In the genomic region with DNA sequence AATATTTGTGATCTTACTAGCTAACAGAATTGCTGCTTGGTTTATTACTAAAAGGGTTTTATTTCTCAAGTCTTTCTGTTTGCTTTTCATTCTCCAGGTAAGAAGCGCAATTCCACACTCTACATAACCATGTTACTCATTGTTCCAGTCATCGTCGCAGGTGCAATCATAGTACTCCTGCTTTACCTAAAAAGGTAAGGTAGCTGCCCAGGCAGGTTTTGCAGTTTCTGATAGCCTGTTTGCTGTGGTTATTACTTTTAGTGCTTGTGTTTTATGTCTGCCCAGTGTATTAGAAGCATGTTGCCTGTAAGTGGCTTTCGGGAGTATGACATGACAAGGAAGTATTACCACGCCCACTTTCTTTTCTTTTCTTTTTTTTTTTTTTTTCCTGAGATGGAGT, we compare ENCODE assay signal across 15 cellular contexts. TPM values are rescaled to one million over a fixed set of nuclear protein-coding genes. Genes with fewer than 3 reads are reported as not detected.
A peak's percentile ranks its signal among the peaks of the same experiment; 100 is the strongest.
DNase-seq lines count a peak whose midpoint lies in the region; ATAC-seq and FAIRE-seq lines count a peak whose summit lies in the region.
"Had no signal": no experiment of that assay in that cellular context is flagged by ENCODE, and none has a peak within 500 bp of the region (broad histone marks: within the 10 kb centered on the region; RNA-seq: fewer than 3 reads in every experiment).

No MANE protein-coding gene starts in this region.

- peak; percentile 96 for ATAC-seq in esophagus mucosa
- no peak for ATAC-seq in GM18520 (IDR thresholded peaks at IDR 0.05; ENCODE audit: unreplicated experiment)
- ATAC-seq: Panc1, right cardiac atrium had no signal

- no peaks in the 10 kb centered on the region for H3K9me3 ChIP-seq in small intestine (ENCODE audit: control insufficient read depth, low read depth)

- H3K27me3 ChIP-seq in small intestine (ENCODE audit: control insufficient read depth in 2 of 2, insufficient read depth in 2 of 2, low read length in 2 of 2) = no peaks in the 10 kb centered on the region

- H3K36me3 ChIP-seq in small intestine (ENCODE audit: control insufficient read depth in 2 of 2, insufficient read depth in 2 of 2, low read length in 2 of 2) = no peaks in the 10 kb centered on the region

- DNase-seq in DMS79 treated with DMSO at 0.1 percent for 48 hours (lab: John Stamatoyannopoulos, UW) (peak; percentile 9), NCI-H510A (lab: John Stamatoyannopoulos, UW) (peak; percentile 34), small intestine (peak; percentile 7), cerebellar cortex (ENCODE audit: low spot score) (no peak), SW 1271 (lab: John Stamatoyannopoulos, UW) (no peak)
- DNase-seq: CD8-positive, alpha-beta memory T cell; foreskin melanocyte; GOT3; NCI-H187 treated with DMSO at 0.1 percent for 48 hours; NCI-H774; right cardiac atrium; stimulated activated naive CD4-positive, alpha-beta T cell treated with Interleukin-2 at 50 U/mL for 16 hours had no signal

- WGBS in small intestine, 3 donors = 38 to 70% (median 64%) methylated on average over 3 to 5 of the region's 5 CpGs

- H3K4me3 ChIP-seq in small intestine (ENCODE audit: low read depth in 1 of 2, low read length in 2 of 2) = no peak overlapping the region

- no peaks in the 10 kb centered on the region for H3K4me1 ChIP-seq in small intestine (ENCODE audit: control insufficient read depth in 2 of 2, insufficient read depth in 1 of 2, low read depth in 1 of 2, low read length in 1 of 2)

- H3K27ac ChIP-seq in small intestine (ENCODE audit: low read depth in 1 of 2, low read length in 1 of 2) = no peak overlapping the region

- no peak for FAIRE-seq in small intestine (lab: Jason Lieb, UNC)

RNA-seq across cellular contexts. Expression of gene IL13RA1, which starts 46.4 kb away (rescaled TPM):
- total RNA-seq in esophagus mucosa = 82.2 TPM
- 10 to 100 TPM; 33.6 to 37.8 (median 34.3) TPM for polyA plus RNA-seq in small intestine
- polyA plus RNA-seq: CD8-positive, alpha-beta memory T cell had no signal

RNA-seq across cellular contexts. Expression of gene ZCCHC12, which starts 49.8 kb away (rescaled TPM):
- total RNA-seq in esophagus mucosa = not detected
- polyA plus RNA-seq in small intestine = 1 to 10 TPM in 1 of 3 donors, not detected in 2; 1.8 TPM
- total RNA-seq: CD8-positive, alpha-beta memory T cell had no signal

Comparison
In these comparisons a context has a peak if more than half of its experiments do, and no peak if none do; other contexts are left out.
1. DNase-seq: peak in DMS79 treated with DMSO at 0.1 percent for 48 hours (single experiment), NCI-H510A (single experiment) and small intestine (single experiment); none in cerebellar cortex (single experiment) and SW 1271 (0 of 2).